In the genomic region with DNA sequence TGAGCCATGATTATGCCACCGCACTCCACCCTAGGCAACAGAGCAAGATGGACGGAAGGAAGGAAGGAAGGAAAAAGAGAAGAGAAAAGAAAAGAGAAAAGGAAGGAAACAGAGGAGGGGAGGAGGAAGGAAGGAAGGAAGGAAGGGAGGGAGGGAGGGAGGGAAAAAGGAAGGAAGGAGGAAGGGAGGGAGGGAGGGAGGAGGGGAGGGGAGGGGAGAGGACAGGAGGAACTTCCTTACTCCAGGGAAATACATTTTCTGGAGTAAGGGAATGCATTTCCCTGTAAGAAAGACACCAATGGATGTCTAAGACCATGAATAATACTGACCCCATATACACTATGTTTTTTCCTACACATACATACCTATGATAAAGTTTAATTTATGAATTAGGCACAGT, we compare ENCODE assay signal across 20 cellular contexts.
"Had no signal": no experiment of that assay in that cellular context is flagged by ENCODE, and none has a peak within 500 bp of the region (broad histone marks: within the 10 kb centered on the region; RNA-seq: fewer than 3 reads in every experiment).

No MANE protein-coding gene starts in this region.

- ATAC-seq: left colon, right cardiac atrium had no signal

- H3K9me3 Mint-ChIP-seq: activated CD4-positive, alpha-beta T cell treated with anti-CD3 and anti-CD28 coated beads, Interleukin-2, amount 10 ng/mL, durations not matched to agents 24 days and 14 days; activated naive CD4-positive, alpha-beta T cell treated with anti-CD3 and anti-CD28 coated beads, Interleukin-2, amount 50 U/mL, for 72 hours; brain; immature natural killer cell; mesothelial cell of epicardium; naive B cell had no signal

- DNase-seq: activated CD4-positive, alpha-beta T cell treated with anti-CD3 and anti-CD28 coated beads, Interleukin-2, amount 10 ng/mL, durations not matched to agents 24 days and 14 days; activated CD4-positive, CD25-positive, alpha-beta regulatory T cell treated with anti-CD3 and anti-CD28 coated beads, Interleukin-2, amount 50 U/mL, for 72 hours; activated naive CD4-positive, alpha-beta T cell; adrenal gland; effector memory CD4-positive, alpha-beta T cell; erythroblast; hypothalamus; immature natural killer cell; kidney; left colon; naive B cell; spleen; trophoblast cell had no signal

- H3K36me3 ChIP-seq: adrenal gland, spleen, thoracic aorta had no signal

- H3K9me3 ChIP-seq: adrenal gland, spleen, thoracic aorta had no signal

- H3K4me3 ChIP-seq: adrenal gland, coronary artery, dorsolateral prefrontal cortex, spleen, thoracic aorta had no signal

- H3K4me3 Mint-ChIP-seq: activated CD4-positive, alpha-beta T cell treated with anti-CD3 and anti-CD28 coated beads, Interleukin-2, amount 10 ng/mL, durations not matched to agents 24 days and 14 days; brain; immature natural killer cell; mesothelial cell of epicardium; naive B cell had no signal

- H3K27me3 ChIP-seq: adrenal gland, dorsolateral prefrontal cortex had no signal

- H3K27ac Mint-ChIP-seq: activated CD4-positive, alpha-beta T cell treated with anti-CD3 and anti-CD28 coated beads, Interleukin-2, amount 10 ng/mL, durations not matched to agents 24 days and 14 days; brain; mesothelial cell of epicardium had no signal

- H3K36me3 Mint-ChIP-seq: activated naive CD4-positive, alpha-beta T cell treated with anti-CD3 and anti-CD28 coated beads, Interleukin-2, amount 50 U/mL, for 72 hours; naive B cell had no signal

- H3K27ac ChIP-seq: adrenal gland, dorsolateral prefrontal cortex, spleen, thoracic aorta had no signal

- H3K27me3 Mint-ChIP-seq: brain had no signal
